In the genomic region with DNA sequence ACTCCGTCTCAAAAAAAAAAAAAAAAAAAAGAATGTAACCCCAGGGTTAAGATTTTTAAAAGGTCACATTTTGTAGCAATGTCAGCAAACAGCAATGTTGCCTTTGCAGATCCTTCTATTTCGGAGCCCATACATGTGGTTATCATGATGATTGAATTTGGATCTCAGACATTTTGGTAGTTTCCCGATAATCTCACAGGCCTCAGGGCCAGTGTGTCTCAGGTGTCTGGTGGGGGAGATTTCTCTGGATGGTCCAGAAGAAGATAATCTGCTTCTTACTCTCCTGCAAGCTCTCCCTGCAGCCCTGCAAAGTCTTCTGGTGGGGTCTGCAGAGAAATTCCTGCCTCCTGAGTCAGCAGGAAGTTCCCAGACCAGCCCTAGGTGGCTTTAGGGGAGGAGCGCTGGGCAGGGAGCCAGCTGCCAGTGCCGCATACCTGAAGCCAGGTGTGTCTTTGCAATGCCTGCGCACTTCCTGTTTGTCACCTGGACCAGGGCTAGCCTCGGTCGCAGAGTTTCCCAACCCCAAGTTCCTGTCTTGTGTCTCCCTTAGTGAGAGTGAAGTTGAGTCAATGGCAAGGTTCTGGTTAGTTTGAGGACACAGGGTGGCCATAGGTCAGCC, we compare ENCODE assay signal across 8 cellular contexts. TPM values are rescaled to one million over a fixed set of nuclear protein-coding genes. Genes with fewer than 3 reads are reported as not detected.
A peak's percentile ranks its signal among the peaks of the same experiment; 100 is the strongest.
DNase-seq lines count a peak whose midpoint lies in the region; ATAC-seq and TF ChIP-seq lines count a peak whose summit lies in the region.

No MANE protein-coding gene starts in this region.

- no peak overlapping the region for H3K14ac ChIP-seq in neuronal stem cell (ENCODE audit: low read length)

- intact Hi-C loops in cardiac septum (cut with DNase I) = no loop called here

- H3K9me3 ChIP-seq in lung (ENCODE audit: control insufficient read depth in 2 of 2, insufficient read depth in 1 of 2, low read length in 1 of 2) (no peaks in the 10 kb centered on the region), neuronal stem cell (replicated peaks in 1 of 2; ENCODE audit: control insufficient read depth in 2 of 2, insufficient read depth in 1 of 2, low read depth in 1 of 2, low read length in 2 of 2) (peaks cover 0 to 2% of the 10 kb centered on the region in 2 donors)

- H3K27ac ChIP-seq in C4-2B = peak overlapping the region; percentile 20
- peak overlapping the region in 1 of 2 donors; percentile 87 for H3K27ac ChIP-seq in lung (ENCODE audit: low read depth in 1 of 2, low read length in 1 of 2)
- no peak overlapping the region for H3K27ac ChIP-seq in neuronal stem cell (replicated peaks; ENCODE audit: low read length)

- H3K27me3 Mint-ChIP-seq in activated naive CD8-positive, alpha-beta T cell treated with anti-CD3 and anti-CD28 coated beads, Interleukin-2, amount 50 U/mL, for 24 hours = no peaks in the 10 kb centered on the region

- DNase-seq in activated naive CD8-positive, alpha-beta T cell treated with anti-CD3 and anti-CD28 coated beads, Interleukin-2, amount 50 U/mL, for 24 hours = no peak
- DNase-seq in lung (ENCODE audit: low spot score) = peak; percentile 92
- DNase-seq in neuronal stem cell (ENCODE audit: low spot score) = no peak
- DNase-seq in cardiac septum (ENCODE audit: low spot score) = no peak

- H3K27me3 ChIP-seq in lung (ENCODE audit: control insufficient read depth, insufficient read depth) = no peaks in the 10 kb centered on the region
- peaks cover 0 to 30% (median 27%) of the 10 kb centered on the region in 3 experiments for H3K27me3 ChIP-seq in neuronal stem cell (ENCODE audit: control insufficient read depth in 3 of 3, insufficient read depth in 3 of 3, low read depth in 1 of 3, low read length in 3 of 3)

- no peak overlapping the region for H3K18ac ChIP-seq in neuronal stem cell (ENCODE audit: low read length)

- no peak overlapping the region for H3K4ac ChIP-seq in neuronal stem cell (ENCODE audit: low read length)

- H3K36me3 Mint-ChIP-seq in activated naive CD8-positive, alpha-beta T cell treated with anti-CD3 and anti-CD28 coated beads, Interleukin-2, amount 50 U/mL, for 24 hours (ENCODE audit: low read depth) = peaks cover 6% of the 10 kb centered on the region

- H3K4me1 Mint-ChIP-seq in activated naive CD8-positive, alpha-beta T cell treated with anti-CD3 and anti-CD28 coated beads, Interleukin-2, amount 50 U/mL, for 24 hours = peaks cover 45% of the 10 kb centered on the region

- TF ChIP-seq EP300 in Ishikawa (IDR thresholded peaks at IDR 0.05; ENCODE audit: borderline replicate concordance) = peak; percentile 92

- no peak overlapping the region for H2BK12ac ChIP-seq in neuronal stem cell (ENCODE audit: low read length)

- H3K23ac ChIP-seq in neuronal stem cell (ENCODE audit: low read depth, low read length, poor library complexity) = no peak overlapping the region

- ATAC-seq in activated naive CD8-positive, alpha-beta T cell treated with anti-CD3 and anti-CD28 coated beads, Interleukin-2, amount 50 U/mL, for 24 hours = no peak
- ATAC-seq in lung (ENCODE audit: insufficient read depth, low FRiP score) (peak; percentile 9), HG03139 (IDR thresholded peaks at IDR 0.05; ENCODE audit: unreplicated experiment) (no peak), GM21390 (IDR thresholded peaks at IDR 0.05; ENCODE audit: unreplicated experiment) (no peak)

- H2AK5ac ChIP-seq in neuronal stem cell (ENCODE audit: low read depth, low read length) = no peak overlapping the region

- no peak overlapping the region for H2BK15ac ChIP-seq in neuronal stem cell (ENCODE audit: low read length)

- H3K79me1 ChIP-seq in neuronal stem cell (ENCODE audit: low read depth, low read length) = no peaks in the 10 kb centered on the region

- H2BK5ac ChIP-seq in neuronal stem cell (ENCODE audit: low read length) = no peak overlapping the region

- no peak overlapping the region for H3K9ac ChIP-seq in neuronal stem cell (ENCODE audit: low read depth, low read length, poor library complexity)

- H3K36me3 ChIP-seq in lung (ENCODE audit: control insufficient read depth in 2 of 2, insufficient read depth in 2 of 2, low read length in 2 of 2) (peaks cover 0 to under 1% of the 10 kb centered on the region in 2 donors), neuronal stem cell (replicated peaks in 1 of 2; ENCODE audit: control insufficient read depth in 2 of 2, insufficient read depth in 2 of 2, low read length in 2 of 2) (no peaks in the 10 kb centered on the region)

- H3K4me3 ChIP-seq in lung (no peak overlapping the region), neuronal stem cell (ENCODE audit: low read length in 2 of 2) (no peak overlapping the region)

- TF ChIP-seq CTCF in C4-2B (conservative IDR thresholded peaks at IDR 0.05) = no peak
- TF ChIP-seq CTCF in lung (IDR thresholded peaks at IDR 0.05; ENCODE audit: control extremely low read depth, extremely low read depth) = no peak

- no peak overlapping the region for H4K8ac ChIP-seq in neuronal stem cell (ENCODE audit: low read depth, low read length)

- no peak overlapping the region for H4K91ac ChIP-seq in neuronal stem cell (ENCODE audit: low read depth, low read length, poor library complexity)

- H3K9me3 Mint-ChIP-seq in activated naive CD8-positive, alpha-beta T cell treated with anti-CD3 and anti-CD28 coated beads, Interleukin-2, amount 50 U/mL, for 24 hours = no peaks in the 10 kb centered on the region

- H3K4me1 ChIP-seq in lung (ENCODE audit: control insufficient read depth in 2 of 2, insufficient read depth in 2 of 2, low read length in 2 of 2) (peaks cover 0 to 9% of the 10 kb centered on the region in 2 donors), neuronal stem cell (ENCODE audit: control insufficient read depth in 2 of 2, insufficient read depth in 1 of 2, low read depth in 1 of 2, low read length in 2 of 2) (peaks cover 0 to 6% of the 10 kb centered on the region in 2 donors)

- H2AFZ ChIP-seq in neuronal stem cell (ENCODE audit: low read length) = no peak overlapping the region

- peak overlapping the region; percentile 96 for H3K4me3 Mint-ChIP-seq in activated naive CD8-positive, alpha-beta T cell treated with anti-CD3 and anti-CD28 coated beads, Interleukin-2, amount 50 U/mL, for 24 hours

- no peak overlapping the region for H2BK120ac ChIP-seq in neuronal stem cell (ENCODE audit: low read depth, low read length)

- 37 to 45% methylated on average over 8 of the region's 8 CpGs for WGBS in lung, 2 donors
- no CpG with 5 or more reads among the region's 8 CpGs for WGBS in neuronal stem cell (ENCODE audit: extremely low coverage in 2 of 2, insufficient read length in 2 of 2, insufficient replicate concordance in 1 of 2), 2 donors

- peak; percentile 15; the same call in 1 of the 2 replicates for TF ChIP-seq RAD21 in Ishikawa (IDR thresholded peaks at IDR 0.05; ENCODE audit: low read depth)

- no peak overlapping the region for H3K4me2 ChIP-seq in neuronal stem cell (ENCODE audit: insufficient read depth, low read length, poor library complexity, severe bottlenecking)

- H3K27ac Mint-ChIP-seq in activated naive CD8-positive, alpha-beta T cell treated with anti-CD3 and anti-CD28 coated beads, Interleukin-2, amount 50 U/mL, for 24 hours = peak overlapping the region; percentile 85

TF ChIP-seq in Ishikawa, 13 proteins besides CTCF, POLR2A, EP300 and RAD21 (continues in another document):
- TF ChIP-seq TCF12 (IDR thresholded peaks at IDR 0.05; ENCODE audit: low read depth) (peak; percentile 97), FOXM1 (IDR thresholded peaks at IDR 0.05; ENCODE audit: borderline replicate concordance, low read depth) (peak; percentile 77), TEAD4 (IDR thresholded peaks at IDR 0.05) (peak; percentile 98), YY1 (IDR thresholded peaks at IDR 0.05; ENCODE audit: low read depth) (no peak), CEBPB (IDR thresholded peaks at IDR 0.05) (peak; percentile 73), EGR1 (IDR thresholded peaks at IDR 0.05) (no peak), NFIC (IDR thresholded peaks at IDR 0.05) (peak; percentile 97), CREB1 (IDR thresholded peaks at IDR 0.05; ENCODE audit: low read depth) (peak; percentile 47; the same call in 1 of the 2 replicates), TAF1 (IDR thresholded peaks at IDR 0.05; ENCODE audit: low read depth) (peak; percentile 54; the same call in 1 of the 2 replicates)
- TF ChIP-seq, protein P1, sequence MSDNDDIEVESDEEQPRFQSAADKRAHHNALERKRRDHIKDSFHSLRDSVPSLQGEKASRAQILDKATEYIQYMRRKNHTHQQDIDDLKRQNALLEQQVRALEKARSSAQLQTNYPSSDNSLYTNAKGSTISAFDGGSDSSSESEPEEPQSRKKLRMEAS (IDR thresholded peaks at IDR 0.05) = peak; percentile 86

RNA-seq across cellular contexts. Expression of gene SH2D3A, which starts 1.4 kb away (rescaled TPM):
- total RNA-seq in lung (10 to 100 TPM; 16.6 to 30.6 TPM), cardiac septum (0.40 TPM)
- 10 to 100 TPM; 21.2 to 24.2 TPM for polyA plus RNA-seq in lung
- 0.18 TPM for polyA plus RNA-seq in neuronal stem cell (2013, experiment 1 of 2)
- 0.14 TPM for polyA plus RNA-seq in neuronal stem cell (2013, experiment 2 of 2)

RNA-seq across cellular contexts. Expression of gene VAV1, which starts 6.7 kb away (rescaled TPM):
- total RNA-seq in lung = 10 to 100 TPM; 15.4 to 28.4 TPM
- polyA plus RNA-seq in lung = 10 to 100 TPM in 1 of 2 donors, 1 to 10 TPM in 1; 8.7 to 60.8 TPM
- 0.06 TPM for polyA plus RNA-seq in neuronal stem cell (2013, experiment 1 of 2)
- polyA plus RNA-seq in neuronal stem cell (2013, experiment 2 of 2) = 0.04 TPM
- total RNA-seq in cardiac septum = 1.5 TPM

RNA-seq across cellular contexts. Expression of gene TRIP10, which starts 26.4 kb away (rescaled TPM):
- 10 to 100 TPM; 60.8 to 82.2 TPM for total RNA-seq in lung
- polyA plus RNA-seq in lung = 10 to 100 TPM; 77.4 to 97.3 TPM
- polyA plus RNA-seq in neuronal stem cell (2013, experiment 1 of 2) = 49.7 TPM
- 50.0 TPM for polyA plus RNA-seq in neuronal stem cell (2013, experiment 2 of 2)
- total RNA-seq in cardiac septum = 86.1 TPM

RNA-seq across cellular contexts. Expression of gene GPR108, which starts 28.5 kb away (rescaled TPM):
- total RNA-seq in lung = 10 to 100 TPM; 33.5 to 89.4 TPM
- polyA plus RNA-seq in lung = 10 to 100 TPM; 97.6 to 98.0 TPM
- polyA plus RNA-seq in neuronal stem cell (2013, experiment 1 of 2) = 54.3 TPM
- polyA plus RNA-seq in neuronal stem cell (2013, experiment 2 of 2) = 53.1 TPM
- 22.5 TPM for total RNA-seq in cardiac septum

RNA-seq across cellular contexts. Expression of gene C3, which starts 45.4 kb away (rescaled TPM):
- total RNA-seq in lung (1,000 to 10,000 TPM; 1,072 to 1,612 TPM), cardiac septum (50.6 TPM)
- polyA plus RNA-seq in lung = 1,000 to 10,000 TPM in 1 of 2 donors, 100 to 1,000 TPM in 1; 613 to 1,433 TPM
- 0.21 TPM for polyA plus RNA-seq in neuronal stem cell (2013, experiment 1 of 2)
- polyA plus RNA-seq in neuronal stem cell (2013, experiment 2 of 2) = 0.64 TPM

Comparison
In these comparisons a context has a peak if more than half of its experiments do, and no peak if none do; other contexts are left out.
1. RNA of gene SH2D3A, which starts 1.4 kb away (total RNA-seq): 16.6 to 30.6 TPM in lung; 0.40 TPM in cardiac septum (single experiment); every median in the first group is over 10 times any median in the second.